Comparison of ENCODE assay signal across 13 cellular contexts in the genomic region with DNA sequence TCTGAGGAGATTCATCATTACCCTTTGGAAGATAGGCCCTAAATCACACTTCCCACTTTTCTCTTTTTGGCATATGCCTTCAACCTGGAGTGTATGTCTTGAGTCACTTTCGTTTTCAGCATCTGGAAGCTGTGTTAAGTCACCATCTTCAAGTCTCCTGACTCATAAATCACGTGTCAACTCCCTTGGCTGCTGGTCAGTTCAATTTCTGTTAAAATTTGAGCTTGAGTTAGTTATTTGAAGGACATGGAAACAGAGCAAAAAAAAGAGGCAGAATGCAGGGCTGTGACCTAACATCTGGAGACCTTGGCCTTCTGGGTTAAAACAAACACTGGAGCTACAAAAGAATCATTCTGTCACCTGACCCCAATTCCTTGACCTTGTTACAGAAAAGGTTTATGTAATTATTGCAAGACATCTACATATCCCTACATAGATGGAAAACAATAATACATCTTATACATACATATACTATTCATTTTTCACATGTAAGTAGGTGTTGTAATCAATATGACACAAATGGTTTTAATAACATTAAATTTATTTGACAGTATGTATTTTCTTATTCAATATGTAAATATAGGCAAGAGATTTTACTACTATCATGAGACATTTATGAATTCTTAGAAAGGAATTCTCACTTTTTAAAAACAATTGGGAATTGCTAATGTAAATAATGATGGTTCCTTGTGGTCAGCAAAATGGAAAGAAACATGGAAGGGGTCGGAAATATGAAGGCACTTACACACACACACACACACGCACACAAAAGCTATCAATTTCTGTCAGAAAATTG.
DNase-seq lines count a peak whose midpoint lies in the region; ATAC-seq and TF ChIP-seq lines count a peak whose summit lies in the region.
"Had no signal": no experiment of that assay in that cellular context is flagged by ENCODE, and none has a peak within 500 bp of the region (broad histone marks: within the 10 kb centered on the region; RNA-seq: fewer than 3 reads in every experiment).

No MANE protein-coding gene starts in this region.

- peaks cover 55% of the 10 kb centered on the region for H3K4me1 Mint-ChIP-seq in Caco-2 (ENCODE audit: low read depth, unreplicated experiment)
- no peaks in the 10 kb centered on the region for H3K4me1 Mint-ChIP-seq in activated CD4-positive, alpha-beta memory T cell treated with anti-CD3 and anti-CD28 coated beads, Interleukin-2, amount 10 ng/mL, durations not matched to agents 7 days and 5 days
- H3K4me1 Mint-ChIP-seq: CD8-positive, alpha-beta memory T cell had no signal

- H3K27me3 ChIP-seq in Caco-2 (replicated peaks; ENCODE audit: control insufficient read depth, insufficient read depth, low read length) (no peaks in the 10 kb centered on the region), right lobe of liver (no peaks in the 10 kb centered on the region)
- H3K27me3 ChIP-seq: upper lobe of left lung had no signal

- H3K4me1 ChIP-seq in Caco-2 (peaks cover 76% of the 10 kb centered on the region), right lobe of liver (peaks cover 0 to 55% (median 19%) of the 10 kb centered on the region in 4 donors)
- H3K4me1 ChIP-seq: upper lobe of left lung had no signal

- POLR2A ChIA-PET in Caco-2 (lab: Charles Lee), result interaction anchor here (0.9 kb wide), 1 partner anchor 24 kb away, joined by 3 read pairs; no protein-coding TSS in a partner anchor
- POLR2A ChIA-PET in activated CD4-positive, alpha-beta memory T cell treated with anti-CD3 and anti-CD28 coated beads, Interleukin-2, amount 10 ng/mL, durations not matched to agents 7 days and 5 days (lab: Charles Lee), result no interaction called here

- H3K9me3 ChIP-seq in Caco-2, result no peaks in the 10 kb centered on the region
- no peaks in the 10 kb centered on the region for H3K9me3 ChIP-seq in right lobe of liver
- H3K9me3 ChIP-seq: upper lobe of left lung had no signal

- H3K27ac ChIP-seq in right lobe of liver, result peak overlapping the region in 2 of 3 donors; percentile 81 to 88
- H3K27ac ChIP-seq: KMS-11, upper lobe of left lung had no signal

- 14% methylated on average over 4 of the region's 4 CpGs for WGBS in right lobe of liver (ENCODE audit: insufficient coverage, low coverage, low lambda C conversion rate, missing lambda C conversion rate)

- peaks cover 5% of the 10 kb centered on the region for H3K36me3 Mint-ChIP-seq in Caco-2 (ENCODE audit: insufficient read depth, unreplicated experiment)
- H3K36me3 Mint-ChIP-seq in activated CD4-positive, alpha-beta memory T cell treated with anti-CD3 and anti-CD28 coated beads, Interleukin-2, amount 10 ng/mL, durations not matched to agents 7 days and 5 days (ENCODE audit: low read depth), result no peaks in the 10 kb centered on the region
- H3K36me3 Mint-ChIP-seq: CD8-positive, alpha-beta memory T cell had no signal

- no peaks in the 10 kb centered on the region for H3K27me3 Mint-ChIP-seq in Caco-2 (ENCODE audit: insufficient read depth, unreplicated experiment)
- H3K27me3 Mint-ChIP-seq in activated CD4-positive, alpha-beta memory T cell treated with anti-CD3 and anti-CD28 coated beads, Interleukin-2, amount 10 ng/mL, durations not matched to agents 7 days and 5 days, result no peaks in the 10 kb centered on the region
- H3K27me3 Mint-ChIP-seq: CD8-positive, alpha-beta memory T cell had no signal

- TF ChIP-seq POLR2A in right lobe of liver (IDR thresholded peaks at IDR 0.05), result no peak

- peak overlapping the region; percentile 68 for H3K27ac Mint-ChIP-seq in Caco-2 (ENCODE audit: unreplicated experiment)
- no peak overlapping the region for H3K27ac Mint-ChIP-seq in activated CD4-positive, alpha-beta memory T cell treated with anti-CD3 and anti-CD28 coated beads, Interleukin-2, amount 10 ng/mL, durations not matched to agents 7 days and 5 days

- BruUV-seq in Caco-2 (replicated peaks; lab: Mats Ljungman, UMichigan), result no TSS peak

- DNase-seq in Caco-2 (no peak), HPDE6-E6E7 (ENCODE audit: extremely low spot score) (peak; percentile 56), choroid plexus epithelial cell (ENCODE audit: low read depth) (peak; percentile 89), right lobe of liver (no peak), SKM-1 (lab: John Stamatoyannopoulos, UW; ENCODE audit: unreplicated experiment) (no peak), AML-193 (lab: John Stamatoyannopoulos, UW) (no peak), hippocampal formation (lab: John Stamatoyannopoulos, UW) (no peak)
- no peak for DNase-seq in activated CD4-positive, alpha-beta memory T cell treated with anti-CD3 and anti-CD28 coated beads, Interleukin-2, amount 10 ng/mL, durations not matched to agents 7 days and 5 days
- DNase-seq: activated T-cell treated with anti-CD3 and anti-CD28 coated beads for 4 hours; CD8-positive, alpha-beta memory T cell; SIG-M5; upper lobe of left lung had no signal

- TF ChIP-seq CTCF in Caco-2 (IDR thresholded peaks at IDR 0.05; ENCODE audit: insufficient read depth in 1 of 2, low read depth in 1 of 2, low read length in 1 of 2, severe bottlenecking in 1 of 2, unreplicated experiment in 1 of 2), result no peak
- TF ChIP-seq CTCF in choroid plexus epithelial cell (conservative IDR thresholded peaks at IDR 0.05; ENCODE audit: low read depth, low read length), result no peak
- TF ChIP-seq CTCF in right lobe of liver (IDR thresholded peaks at IDR 0.05), result no peak

- ATAC-seq in right lobe of liver, result peak in 3 of 4 donors; percentile 7 to 43 (median 20)

- H3K4me3 ChIP-seq in Caco-2 (ENCODE audit: low read depth, low read length), result no peak overlapping the region
- H3K4me3 ChIP-seq in choroid plexus epithelial cell (ENCODE audit: low read depth, low read length), result no peak overlapping the region
- H3K4me3 ChIP-seq in right lobe of liver, result no peak overlapping the region
- H3K4me3 ChIP-seq: upper lobe of left lung had no signal

- intact Hi-C loops in Caco-2 (cut with micrococcal nuclease; ENCODE audit: unreplicated experiment) (loop anchor here (1.0 to 2.0 kb wide), 5 partner anchors 12 to 170 kb away; a partner anchor contains a TSS), right lobe of liver (cut with DNase I) (no loop called here)

- H3K4me3 Mint-ChIP-seq in Caco-2 (ENCODE audit: unreplicated experiment), result peak overlapping the region; percentile 2
- H3K4me3 Mint-ChIP-seq in activated CD4-positive, alpha-beta memory T cell treated with anti-CD3 and anti-CD28 coated beads, Interleukin-2, amount 10 ng/mL, durations not matched to agents 7 days and 5 days, result no peak overlapping the region
- H3K4me3 Mint-ChIP-seq: CD8-positive, alpha-beta memory T cell had no signal

- CTCF ChIA-PET in Caco-2 (lab: Charles Lee), result interaction anchor here (1.0 to 1.5 kb wide), 2 partner anchors 12 to 55 kb away, joined by 3 to 7 read pairs; no protein-coding TSS in a partner anchor
- CTCF ChIA-PET in activated CD4-positive, alpha-beta memory T cell treated with anti-CD3 and anti-CD28 coated beads, Interleukin-2, amount 10 ng/mL, durations not matched to agents 7 days and 5 days (lab: Charles Lee), result no interaction called here

- H3K36me3 ChIP-seq in Caco-2 (ENCODE audit: control insufficient read depth, insufficient read depth, low read length), result no peaks in the 10 kb centered on the region
- H3K36me3 ChIP-seq in right lobe of liver, result no peaks in the 10 kb centered on the region
- H3K36me3 ChIP-seq: upper lobe of left lung had no signal

- peaks cover 18% of the 10 kb centered on the region for H3K9me3 Mint-ChIP-seq in Caco-2 (ENCODE audit: unreplicated experiment)
- H3K9me3 Mint-ChIP-seq in activated CD4-positive, alpha-beta memory T cell treated with anti-CD3 and anti-CD28 coated beads, Interleukin-2, amount 10 ng/mL, durations not matched to agents 7 days and 5 days, result no peaks in the 10 kb centered on the region

Comparison
In these comparisons a context has a peak if more than half of its experiments do, and no peak if none do; other contexts are left out.
1. DNase-seq: peak in HPDE6-E6E7 (single experiment) and choroid plexus epithelial cell (single experiment); none in Caco-2 (0 of 2), right lobe of liver (0 of 3), SKM-1 (single experiment), AML-193 (0 of 2), hippocampal formation (0 of 2) and activated CD4-positive, alpha-beta memory T cell treated with anti-CD3 and anti-CD28 coated beads, Interleukin-2, amount 10 ng/mL, durations not matched to agents 7 days and 5 days (single experiment).